ENCODE assay signal across 17 cellular contexts in genomic region chr10:4655406-4655805, GRCh38.
"Had no signal": no experiment of that assay in that cellular context is flagged by ENCODE, and none has a peak within 500 bp of the region (broad histone marks: within the 10 kb centered on the region; RNA-seq: fewer than 3 reads in every experiment).

No MANE protein-coding gene starts in this region.

- H3K9ac ChIP-seq: parathyroid adenoma had no signal

- ATAC-seq: activated CD8-positive, alpha-beta T cell treated with anti-CD3 and anti-CD28 coated beads for 36 hours; activated T-cell treated with anti-CD3 and anti-CD28 coated beads, Interleukin-2, amount 50 U/mL, for 4 hours; naive thymus-derived CD8-positive, alpha-beta T cell had no signal

- H3K9me3 ChIP-seq: esophagus squamous epithelium, thyroid gland had no signal

- DNase-seq: activated CD4-positive, alpha-beta T cell treated with anti-CD3 and anti-CD28 coated beads for 48 hours; activated CD4-positive, CD25-positive, alpha-beta regulatory T cell; activated CD8-positive, alpha-beta T cell treated with anti-CD3 and anti-CD28 coated beads for 36 hours; activated naive CD4-positive, alpha-beta T cell treated with anti-CD3 and anti-CD28 coated beads for 36 hours; activated T-cell treated with anti-CD3 and anti-CD28 coated beads, Interleukin-2, amount 50 U/mL, for 4 hours; effector CD4-positive, alpha-beta T cell; esophagus squamous epithelium; naive thymus-derived CD8-positive, alpha-beta T cell; stimulated activated CD4-positive, alpha-beta T cell treated with anti-CD3 and anti-CD28 coated beads, Interleukin-12 subunit alpha, Interleukin-12 subunit beta, amount 100 ng/mL, for 4 hours; stimulated activated CD4-positive, alpha-beta T cell treated with anti-CD3 and anti-CD28 coated beads, Interleukin-1b, Interleukin-23, amount 100 ng/mL, for 48 hours; stimulated activated CD8-positive, alpha-beta memory T cell treated with anti-CD3 and anti-CD28 coated beads, Interleukin-4, amount 100 ng/mL, for 48 hours; stimulated activated naive CD4-positive, alpha-beta T cell treated with Interleukin-2 at 50 U/mL for 16 hours; T-helper 1 cell; T1000; thyroid gland had no signal

- H2AFZ ChIP-seq: hepatocyte, parathyroid adenoma had no signal

- H3K4me3 ChIP-seq: esophagus squamous epithelium, hepatocyte, thyroid gland had no signal

- H3K79me2 ChIP-seq: hepatocyte, parathyroid adenoma had no signal

- H3K27ac ChIP-seq: esophagus squamous epithelium, hepatocyte, parathyroid adenoma, thyroid gland had no signal

- H3K4me1 ChIP-seq: parathyroid adenoma had no signal

- H3K4me2 ChIP-seq: hepatocyte had no signal

- H3K36me3 ChIP-seq: esophagus squamous epithelium, thyroid gland had no signal

- H3K27me3 ChIP-seq: esophagus squamous epithelium, hepatocyte, thyroid gland had no signal
